Comparison of ENCODE assay signal across 19 cellular contexts in the genomic region with DNA sequence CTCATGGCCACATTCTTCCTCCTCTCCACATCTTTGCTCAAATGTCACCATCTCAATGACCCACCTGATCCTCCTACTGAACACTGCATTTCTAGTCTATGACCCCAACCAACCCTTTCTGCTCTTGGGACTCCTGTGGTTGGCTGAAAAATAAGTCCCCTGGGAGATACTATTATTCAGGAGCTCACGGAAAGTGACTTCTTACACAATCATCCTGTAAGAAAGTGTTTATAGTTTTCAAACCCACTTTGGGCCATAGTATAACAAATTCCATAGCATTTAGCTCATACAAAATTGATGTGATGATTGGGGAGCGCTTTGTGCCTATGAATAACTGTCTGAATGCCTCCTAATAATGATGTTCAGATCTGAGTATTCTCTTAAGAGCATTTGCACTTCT.
"Had no signal": no experiment of that assay in that cellular context is flagged by ENCODE, and none has a peak within 500 bp of the region (broad histone marks: within the 10 kb centered on the region; RNA-seq: fewer than 3 reads in every experiment).

No MANE protein-coding gene starts in this region.

- ATAC-seq: gastrocnemius medialis; left lobe of liver; pancreas; right cardiac atrium; stimulated activated effector memory CD8-positive, alpha-beta T cell treated with anti-CD3 and anti-CD28 coated beads, Interleukin-12 subunit alpha, Interleukin-12 subunit beta, amount 100 ng/mL, for 72 hours; stimulated activated naive CD8-positive, alpha-beta T cell treated with anti-CD3 and anti-CD28 coated beads, Interleukin-15, Interleukin-2, amounts not matched to agents 100 U/mL and 50 U/mL, for 24 hours had no signal

- H3K27ac ChIP-seq: dorsolateral prefrontal cortex, gastrocnemius medialis, pancreas, suprapubic skin, thyroid gland had no signal

- H3K36me3 ChIP-seq: gastrocnemius medialis, pancreas, suprapubic skin, thyroid gland had no signal

- H3K27ac Mint-ChIP-seq: mesothelial cell of epicardium; natural killer cell treated with Interleukin-12 subunit alpha and Interleukin-12 subunit beta and Interleukin-15 and Interleukin-18, amount 100 ng/mL, for 72 hours; progenitor cell of endocrine pancreas; stimulated activated effector memory CD8-positive, alpha-beta T cell treated with anti-CD3 and anti-CD28 coated beads, Interleukin-12 subunit alpha, Interleukin-12 subunit beta, amount 100 ng/mL, for 72 hours; type B pancreatic cell had no signal

- FAIRE-seq: pancreas, urothelium cell line had no signal

- H3K4me1 Mint-ChIP-seq: stimulated activated effector memory CD8-positive, alpha-beta T cell treated with anti-CD3 and anti-CD28 coated beads, Interleukin-12 subunit alpha, Interleukin-12 subunit beta, amount 100 ng/mL, for 72 hours had no signal

- H3K4me1 ChIP-seq: gastrocnemius medialis, pancreas, suprapubic skin, thyroid gland had no signal

- H3K9me3 Mint-ChIP-seq: mesothelial cell of epicardium; stimulated activated effector memory CD8-positive, alpha-beta T cell treated with anti-CD3 and anti-CD28 coated beads, Interleukin-12 subunit alpha, Interleukin-12 subunit beta, amount 100 ng/mL, for 72 hours; type B pancreatic cell had no signal

- H3K4me3 Mint-ChIP-seq: mesothelial cell of epicardium; natural killer cell treated with Interleukin-12 subunit alpha and Interleukin-12 subunit beta and Interleukin-15 and Interleukin-18, amount 100 ng/mL, for 72 hours; stimulated activated effector memory CD8-positive, alpha-beta T cell treated with anti-CD3 and anti-CD28 coated beads, Interleukin-12 subunit alpha, Interleukin-12 subunit beta, amount 100 ng/mL, for 72 hours; type B pancreatic cell had no signal

- H3K27me3 ChIP-seq: dorsolateral prefrontal cortex, gastrocnemius medialis, pancreas, suprapubic skin, thyroid gland had no signal

- H3K36me3 Mint-ChIP-seq: mesothelial cell of epicardium; natural killer cell treated with Interleukin-12 subunit alpha and Interleukin-12 subunit beta and Interleukin-15 and Interleukin-18, amount 100 ng/mL, for 72 hours; stimulated activated effector memory CD8-positive, alpha-beta T cell treated with anti-CD3 and anti-CD28 coated beads, Interleukin-12 subunit alpha, Interleukin-12 subunit beta, amount 100 ng/mL, for 72 hours; type B pancreatic cell had no signal

- H3K4me3 ChIP-seq: dorsolateral prefrontal cortex, gastrocnemius medialis, pancreas, suprapubic skin, thyroid gland had no signal

- H3K27me3 Mint-ChIP-seq: progenitor cell of endocrine pancreas, type B pancreatic cell had no signal

- H3K9me3 ChIP-seq: gastrocnemius medialis, pancreas, suprapubic skin, thyroid gland had no signal

- DNase-seq: cortex of kidney; dorsolateral prefrontal cortex; effector CD8-positive, alpha-beta T cell; gastrocnemius medialis; occipital lobe; pancreas; right cardiac atrium; stimulated activated CD4-positive, alpha-beta T cell treated with anti-CD3 and anti-CD28 coated beads, Interleukin-4, amount 100 ng/mL, for 1 hour; stimulated activated CD8-positive, alpha-beta memory T cell treated with anti-CD3 and anti-CD28 coated beads, Interleukin-4, amount 100 ng/mL, for 48 hours; stimulated activated naive CD8-positive, alpha-beta T cell treated with anti-CD3 and anti-CD28 coated beads, Interleukin-15, Interleukin-2, amounts not matched to agents 100 U/mL and 50 U/mL, for 24 hours; thyroid gland had no signal
